In genomic region chr22:17370766-17371181, GRCh38 we compare ENCODE assay signal across 8 cellular contexts. TPM values are rescaled to one million over a fixed set of nuclear protein-coding genes. Genes with fewer than 3 reads are reported as not detected.
DNase-seq lines count a peak whose midpoint lies in the region; ATAC-seq and TF ChIP-seq lines count a peak whose summit lies in the region.

No MANE protein-coding gene starts in this region.

- no peak for ATAC-seq in psoas muscle

- intact Hi-C loops in psoas muscle (cut with DNase I): loop anchor here (2.0 to 5.0 kb wide), 5 partner anchors 42 to 107 kb away; no protein-coding TSS in a partner anchor

- H3K27me3 ChIP-seq in WERI-Rb-1 (ENCODE audit: insufficient read depth, low read depth, severe bottlenecking) (peaks cover 50% of the 10 kb centered on the region), hepatocyte (peaks cover 3% of the 10 kb centered on the region), psoas muscle (ENCODE audit: insufficient read depth in 3 of 3, low read length in 2 of 3) (no peaks in the 10 kb centered on the region), MM.1S (replicated peaks; ENCODE audit: insufficient read depth, low read length) (peaks cover 41% of the 10 kb centered on the region)

- in situ Hi-C loops in G401 (cut with HindIII; ENCODE audit: low sequenced_read_pairs): no loop called here
- in situ Hi-C loops in GM13976 (cut with MboI; ENCODE audit: low sequenced_read_pairs, unreplicated experiment): no loop called here

- no peaks in the 10 kb centered on the region for H3K36me3 ChIP-seq in WERI-Rb-1
- no peaks in the 10 kb centered on the region for H3K36me3 ChIP-seq in hepatocyte (replicated peaks; ENCODE audit: insufficient read depth, low read depth)
- H3K36me3 ChIP-seq in psoas muscle (ENCODE audit: insufficient read depth in 1 of 2, low read depth in 1 of 2): no peaks in the 10 kb centered on the region
- no peaks in the 10 kb centered on the region for H3K36me3 ChIP-seq in MM.1S (replicated peaks; ENCODE audit: insufficient read depth, low read length)

- TF ChIP-seq CTCF in WERI-Rb-1 (IDR thresholded peaks at IDR 0.05; ENCODE audit: low read depth, low read length) (no peak), hepatocyte (IDR thresholded peaks at IDR 0.05; ENCODE audit: poor library complexity) (no peak), psoas muscle (IDR thresholded peaks at IDR 0.05) (no peak), MM.1S (IDR thresholded peaks at IDR 0.05; ENCODE audit: low read length) (no peak), GM13976 (IDR thresholded peaks at IDR 0.05; ENCODE audit: borderline replicate concordance, control extremely low read depth, extremely low read depth, insufficient read depth, missing control alignments) (no peak)

- H3K4me1 ChIP-seq in hepatocyte (ENCODE audit: insufficient read depth) (no peaks in the 10 kb centered on the region), psoas muscle (peaks cover 53% of the 10 kb centered on the region), MM.1S (ENCODE audit: low read length) (no peaks in the 10 kb centered on the region)

- H3F3A ChIP-seq in MM.1S (ENCODE audit: insufficient read depth, low read length): no peaks in the 10 kb centered on the region

- no peak overlapping the region for H3K27ac ChIP-seq in WERI-Rb-1
- H3K27ac ChIP-seq in hepatocyte: peak overlapping the region; percentile 86
- H3K27ac ChIP-seq in psoas muscle: peak overlapping the region; percentile 99
- H3K27ac ChIP-seq in MM.1S (ENCODE audit: low read length): no peak overlapping the region

- DNase-seq in G401 (ENCODE audit: low spot score): peak; percentile 59
- DNase-seq in WERI-Rb-1: no peak
- no peak for DNase-seq in hepatocyte (ENCODE audit: low spot score)
- DNase-seq in psoas muscle: no peak
- no peak for DNase-seq in MM.1S
- DNase-seq in GM13976 (ENCODE audit: low spot score): no peak
- DNase-seq in RPMI8226: no peak
- no peak for DNase-seq in superior temporal gyrus (ENCODE audit: extremely low spot score)

- WGBS in hepatocyte (ENCODE audit: low lambda C conversion rate, missing lambda C conversion rate): under 1% methylated on average over 15 of the region's 15 CpGs
- 0 to 1% (median 1%) methylated on average over 15 of the region's 15 CpGs for WGBS in psoas muscle, 3 donors

- H3K9me2 ChIP-seq in hepatocyte (replicated peaks; ENCODE audit: insufficient read depth): no peaks in the 10 kb centered on the region
- no peaks in the 10 kb centered on the region for H3K9me2 ChIP-seq in MM.1S (replicated peaks; ENCODE audit: insufficient read depth, low read length)

- peak overlapping the region; percentile 90 for H3K4me2 ChIP-seq in hepatocyte
- no peak overlapping the region for H3K4me2 ChIP-seq in MM.1S (ENCODE audit: low read depth, low read length)

- H3K4me3 ChIP-seq in WERI-Rb-1 (ENCODE audit: low read depth, low read length) (peak overlapping the region; percentile 58), hepatocyte (peak overlapping the region; percentile 78), psoas muscle (peak overlapping the region; percentile 92), MM.1S (ENCODE audit: low read length) (no peak overlapping the region)

- H3K79me2 ChIP-seq in hepatocyte (peaks cover 54% of the 10 kb centered on the region), MM.1S (ENCODE audit: low read length) (no peaks in the 10 kb centered on the region)

- H3K9me3 ChIP-seq in WERI-Rb-1 (ENCODE audit: severe bottlenecking) (no peaks in the 10 kb centered on the region), hepatocyte (ENCODE audit: low read depth) (no peaks in the 10 kb centered on the region), psoas muscle (no peaks in the 10 kb centered on the region), MM.1S (replicated peaks; ENCODE audit: insufficient read depth, low read length) (no peaks in the 10 kb centered on the region)

- no peak overlapping the region for H3K9ac ChIP-seq in MM.1S (ENCODE audit: low read length)

- H4K20me1 ChIP-seq in hepatocyte (ENCODE audit: insufficient read depth, poor library complexity, severe bottlenecking) (no peaks in the 10 kb centered on the region), MM.1S (ENCODE audit: insufficient read depth, low read length) (no peaks in the 10 kb centered on the region)

- peak overlapping the region; percentile 84 for H2AFZ ChIP-seq in hepatocyte
- H2AFZ ChIP-seq in MM.1S (ENCODE audit: low read length): no peak overlapping the region

RNA-seq across cellular contexts. Expression of gene CECR2, which starts 1.5 kb away (rescaled TPM):
- 2.0 and 2.1 TPM in 2 replicates for total RNA-seq in G401 (2014; rRNA removed; shearing (Covaris generic))
- total RNA-seq in hepatocyte (3.3 and 3.6 TPM in 2 replicates), psoas muscle (10 to 100 TPM; 19.6 to 24.1 (median 20.5) TPM)
- polyA plus RNA-seq in hepatocyte (1.2 and 2.2 TPM in 2 replicates), psoas muscle (1 to 10 TPM; 1.7 to 8.1 (median 3.1) TPM)

Comparison
In these comparisons a context has a peak if more than half of its experiments do, and no peak if none do; other contexts are left out.
1. H3K27ac ChIP-seq: peak in hepatocyte (single experiment) and psoas muscle (single experiment); none in WERI-Rb-1 (single experiment) and MM.1S (single experiment).